Comparison of ENCODE assay signal across 1 cellular context in genomic region chr7:76303829-76304505, GRCh38.
TF ChIP-seq lines count a peak whose summit lies in the region.

No MANE protein-coding gene starts in this region.

TF ChIP-seq in SK-N-SH treated with all-trans-retinoic acid at 6 μM for 48 hours, 23 proteins besides CTCF, POLR2A, EP300 and RAD21 (continued from another document):
- TF ChIP-seq PATZ1 (CRISPR knock-in tag; IDR thresholded peaks at IDR 0.05; ENCODE audit: borderline replicate concordance), result no peak
- no peak for TF ChIP-seq OSR1 (CRISPR knock-in tag; IDR thresholded peaks at IDR 0.05)
- no peak for TF ChIP-seq ZFP3 (CRISPR knock-in tag; IDR thresholded peaks at IDR 0.05)
